37 cellular contexts compared by ENCODE assay signal in genomic region chr20:1600736-1601135, GRCh38. TPM values are rescaled to one million over a fixed set of nuclear protein-coding genes. Genes with fewer than 3 reads are reported as not detected.
"Had no signal": no experiment of that assay in that cellular context is flagged by ENCODE, and none has a peak within 500 bp of the region (broad histone marks: within the 10 kb centered on the region; RNA-seq: fewer than 3 reads in every experiment).

No MANE protein-coding gene starts in this region.

- ATAC-seq: activated CD8-positive, alpha-beta T cell treated with anti-CD3 and anti-CD28 coated beads for 36 hours; activated naive CD8-positive, alpha-beta T cell treated with anti-CD3 and anti-CD28 coated beads, Interleukin-2, amount 50 U/mL, for 24 hours; activated T-cell treated with anti-CD3 and anti-CD28 coated beads, Interleukin-2, amount 50 U/mL, for 4 hours; activated T-cell treated with anti-CD3 and anti-CD28 coated beads, Interleukin-2, amount 50 U/mL, for 72 hours had no signal

- H3K27me3 ChIP-seq: ascending aorta had no signal

- H3K9me3 Mint-ChIP-seq: activated B cell treated with CpG ODN at 0.5 μM for 24 hours; activated CD4-positive, alpha-beta memory T cell treated with anti-CD3 and anti-CD28 coated beads for 36 hours; activated CD4-positive, alpha-beta T cell treated with anti-CD3 and anti-CD28 coated beads, Interleukin-2, amount 10 ng/mL, durations not matched to agents 24 days and 14 days; activated CD8-positive, alpha-beta T cell treated with anti-CD3 and anti-CD28 coated beads for 36 hours; activated naive CD4-positive, alpha-beta T cell treated with anti-CD3 and anti-CD28 coated beads, Interleukin-2, amount 10 ng/mL, durations not matched to agents 7 days and 5 days; activated naive CD4-positive, alpha-beta T cell treated with anti-CD3 and anti-CD28 coated beads, Interleukin-2, amount 50 U/mL, for 24 hours; activated naive CD8-positive, alpha-beta T cell treated with anti-CD3 and anti-CD28 coated beads, Interleukin-2, amount 10 ng/mL, durations not matched to agents 7 days and 5 days; activated naive CD8-positive, alpha-beta T cell treated with anti-CD3 and anti-CD28 coated beads, Interleukin-2, amount 50 U/mL, for 24 hours; activated T-cell treated with anti-CD3 and anti-CD28 coated beads, Interleukin-2, amount 50 U/mL, for 4 hours; activated T-cell treated with anti-CD3 and anti-CD28 coated beads, Interleukin-2, amount 50 U/mL, for 72 hours; activated T-helper 1 cell treated with anti-CD3 and anti-CD28 coated beads, Interleukin-12 subunit alpha, Interleukin-12 subunit beta, Interleukin-2, Interleukin-4 antibody, amounts not matched to agents 30 ng/mL and 10 ng/mL and 1 ng/mL, durations not matched to agents 14 hours and 24 hours and 36 hours; activated T-helper 2 cell treated with anti-CD3 and anti-CD28 coated beads, Interferon-gamma antibody, Interleukin-2, Interleukin-4, amounts not matched to agents 10 μg/mL and 5 μg/mL and 100 μg/mL, durations not matched to agents 14 hours and 24 hours and 36 hours; brain; T-helper 1 cell treated with Interleukin-12 subunit alpha and Interleukin-12 subunit beta and Interleukin-4 antibody, amounts not matched to agents 30 μg/mL and 1 μg/mL, for 36 hours; T-helper 2 cell treated with Interferon-gamma antibody and Interleukin-4, amounts not matched to agents 5 μg/mL and 100 μg/mL, for 36 hours had no signal

- H3K27me3 Mint-ChIP-seq: activated B cell treated with CpG ODN at 0.5 μM for 24 hours; activated CD4-positive, alpha-beta memory T cell treated with anti-CD3 and anti-CD28 coated beads for 36 hours; activated CD4-positive, alpha-beta T cell treated with anti-CD3 and anti-CD28 coated beads, Interleukin-2, amount 10 ng/mL, durations not matched to agents 24 days and 14 days; activated CD8-positive, alpha-beta T cell treated with anti-CD3 and anti-CD28 coated beads for 36 hours; activated naive CD4-positive, alpha-beta T cell treated with anti-CD3 and anti-CD28 coated beads, Interleukin-2, amount 10 ng/mL, durations not matched to agents 7 days and 5 days; activated naive CD4-positive, alpha-beta T cell treated with anti-CD3 and anti-CD28 coated beads, Interleukin-2, amount 50 U/mL, for 24 hours; activated naive CD8-positive, alpha-beta T cell; activated naive CD8-positive, alpha-beta T cell treated with anti-CD3 and anti-CD28 coated beads, Interleukin-2, amount 10 ng/mL, durations not matched to agents 7 days and 5 days; activated naive CD8-positive, alpha-beta T cell treated with anti-CD3 and anti-CD28 coated beads, Interleukin-2, amount 50 U/mL, for 24 hours; brain had no signal

- H3K36me3 ChIP-seq: ascending aorta had no signal

- H3K36me3 Mint-ChIP-seq: activated CD4-positive, alpha-beta memory T cell treated with anti-CD3 and anti-CD28 coated beads for 36 hours; activated naive CD4-positive, alpha-beta T cell treated with anti-CD3 and anti-CD28 coated beads, Interleukin-2, amount 50 U/mL, for 24 hours; activated naive CD8-positive, alpha-beta T cell; brain had no signal

- H3K4me3 ChIP-seq: ascending aorta had no signal

- H3K4me1 Mint-ChIP-seq: activated B cell treated with CpG ODN at 0.5 μM for 24 hours; activated CD4-positive, alpha-beta T cell treated with anti-CD3 and anti-CD28 coated beads, Interleukin-2, amount 10 ng/mL, durations not matched to agents 24 days and 14 days; activated naive CD4-positive, alpha-beta T cell treated with anti-CD3 and anti-CD28 coated beads, Interleukin-2, amount 10 ng/mL, durations not matched to agents 7 days and 5 days; activated naive CD4-positive, alpha-beta T cell treated with anti-CD3 and anti-CD28 coated beads, Interleukin-2, amount 50 U/mL, for 24 hours; activated naive CD8-positive, alpha-beta T cell treated with anti-CD3 and anti-CD28 coated beads, Interleukin-2, amount 50 U/mL, for 24 hours; brain had no signal

- FAIRE-seq: TTC549 had no signal

- H3K27ac Mint-ChIP-seq: activated B cell treated with CpG ODN at 0.5 μM for 24 hours; activated CD4-positive, alpha-beta memory T cell treated with anti-CD3 and anti-CD28 coated beads for 36 hours; activated CD4-positive, alpha-beta T cell treated with anti-CD3 and anti-CD28 coated beads, Interleukin-2, amount 10 ng/mL, durations not matched to agents 24 days and 14 days; activated CD8-positive, alpha-beta T cell treated with anti-CD3 and anti-CD28 coated beads for 36 hours; activated naive CD4-positive, alpha-beta T cell treated with anti-CD3 and anti-CD28 coated beads, Interleukin-2, amount 10 ng/mL, durations not matched to agents 7 days and 5 days; activated naive CD4-positive, alpha-beta T cell treated with anti-CD3 and anti-CD28 coated beads, Interleukin-2, amount 50 U/mL, for 24 hours; activated naive CD8-positive, alpha-beta T cell; activated naive CD8-positive, alpha-beta T cell treated with anti-CD3 and anti-CD28 coated beads, Interleukin-2, amount 10 ng/mL, durations not matched to agents 7 days and 5 days; activated naive CD8-positive, alpha-beta T cell treated with anti-CD3 and anti-CD28 coated beads, Interleukin-2, amount 50 U/mL, for 24 hours; activated T-cell treated with anti-CD3 and anti-CD28 coated beads, Interleukin-2, amount 50 U/mL, for 72 hours; activated T-helper 1 cell treated with anti-CD3 and anti-CD28 coated beads, Interleukin-12 subunit alpha, Interleukin-12 subunit beta, Interleukin-2, Interleukin-4 antibody, amounts not matched to agents 30 ng/mL and 10 ng/mL and 1 ng/mL, durations not matched to agents 14 hours and 24 hours and 36 hours; activated T-helper 2 cell treated with anti-CD3 and anti-CD28 coated beads, Interferon-gamma antibody, Interleukin-2, Interleukin-4, amounts not matched to agents 10 μg/mL and 5 μg/mL and 100 μg/mL, durations not matched to agents 14 hours and 24 hours and 36 hours; brain; T-helper 1 cell treated with Interleukin-12 subunit alpha and Interleukin-12 subunit beta and Interleukin-4 antibody, amounts not matched to agents 30 μg/mL and 1 μg/mL, for 36 hours; T-helper 2 cell treated with Interferon-gamma antibody and Interleukin-4, amounts not matched to agents 5 μg/mL and 100 μg/mL, for 36 hours had no signal

- DNase-seq: activated B cell treated with CpG ODN at 0.5 μM for 24 hours; activated CD4-positive, alpha-beta memory T cell treated with anti-CD3 and anti-CD28 coated beads for 36 hours; activated CD4-positive, alpha-beta T cell treated with anti-CD3 and anti-CD28 coated beads for 4 hours; activated CD4-positive, alpha-beta T cell treated with anti-CD3 and anti-CD28 coated beads, Interleukin-2, amount 10 ng/mL, durations not matched to agents 24 days and 14 days; activated CD4-positive, alpha-beta T cell treated with anti-CD3 and anti-CD28 coated beads, Interleukin-2, amount 50 U/mL, for 1 hour; activated CD4-positive, alpha-beta T cell treated with anti-CD3 and anti-CD28 coated beads, Interleukin-2, amount 50 U/mL, for 4 hours; activated CD4-positive, CD25-positive, alpha-beta regulatory T cell treated with anti-CD3 and anti-CD28 coated beads, Interleukin-2, amount 50 U/mL, for 72 hours; activated CD8-positive, alpha-beta memory T cell treated with anti-CD3 and anti-CD28 coated beads, Interleukin-2, amount 50 U/mL, for 4 hours; activated CD8-positive, alpha-beta T cell treated with anti-CD3 and anti-CD28 coated beads for 36 hours; activated effector memory CD4-positive, alpha-beta T cell treated with Interleukin-2 at 50 U/mL for 16 hours; activated gamma-delta T cell; activated naive CD4-positive, alpha-beta T cell treated with anti-CD3 and anti-CD28 coated beads, Interleukin-2, amount 10 ng/mL, durations not matched to agents 7 days and 5 days; activated naive CD4-positive, alpha-beta T cell treated with Interleukin-2 at 50 U/mL for 16 hours; activated naive CD8-positive, alpha-beta T cell treated with anti-CD3 and anti-CD28 coated beads, Interleukin-2, amount 10 ng/mL, durations not matched to agents 7 days and 5 days; activated naive CD8-positive, alpha-beta T cell treated with anti-CD3 and anti-CD28 coated beads, Interleukin-2, amount 50 U/mL, for 24 hours; activated T-cell treated with anti-CD3 and anti-CD28 coated beads for 4 hours; activated T-cell treated with anti-CD3 and anti-CD28 coated beads, Interleukin-2, amount 50 U/mL, for 1 hour; activated T-cell treated with anti-CD3 and anti-CD28 coated beads, Interleukin-2, amount 50 U/mL, for 4 hours; activated T-cell treated with anti-CD3 and anti-CD28 coated beads, Interleukin-2, amount 50 U/mL, for 72 hours; amygdala; anterior cingulate cortex; central memory CD4-positive, alpha-beta T cell; T-helper 1 cell; T-helper 2 cell; T-helper 9 cell had no signal

- H3K4me3 Mint-ChIP-seq: activated B cell treated with CpG ODN at 0.5 μM for 24 hours; activated CD4-positive, alpha-beta memory T cell treated with anti-CD3 and anti-CD28 coated beads for 36 hours; activated CD4-positive, alpha-beta T cell treated with anti-CD3 and anti-CD28 coated beads, Interleukin-2, amount 10 ng/mL, durations not matched to agents 24 days and 14 days; activated CD8-positive, alpha-beta T cell treated with anti-CD3 and anti-CD28 coated beads for 36 hours; activated naive CD4-positive, alpha-beta T cell treated with anti-CD3 and anti-CD28 coated beads, Interleukin-2, amount 10 ng/mL, durations not matched to agents 7 days and 5 days; activated naive CD4-positive, alpha-beta T cell treated with anti-CD3 and anti-CD28 coated beads, Interleukin-2, amount 50 U/mL, for 24 hours; activated naive CD8-positive, alpha-beta T cell; activated naive CD8-positive, alpha-beta T cell treated with anti-CD3 and anti-CD28 coated beads, Interleukin-2, amount 10 ng/mL, durations not matched to agents 7 days and 5 days; activated naive CD8-positive, alpha-beta T cell treated with anti-CD3 and anti-CD28 coated beads, Interleukin-2, amount 50 U/mL, for 24 hours; activated T-cell treated with anti-CD3 and anti-CD28 coated beads, Interleukin-2, amount 50 U/mL, for 4 hours; activated T-cell treated with anti-CD3 and anti-CD28 coated beads, Interleukin-2, amount 50 U/mL, for 72 hours; activated T-helper 1 cell treated with anti-CD3 and anti-CD28 coated beads, Interleukin-12 subunit alpha, Interleukin-12 subunit beta, Interleukin-2, Interleukin-4 antibody, amounts not matched to agents 30 ng/mL and 10 ng/mL and 1 ng/mL, durations not matched to agents 14 hours and 24 hours and 36 hours; brain; T-helper 1 cell treated with Interleukin-12 subunit alpha and Interleukin-12 subunit beta and Interleukin-4 antibody, amounts not matched to agents 30 μg/mL and 1 μg/mL, for 36 hours; T-helper 2 cell treated with Interferon-gamma antibody and Interleukin-4, amounts not matched to agents 5 μg/mL and 100 μg/mL, for 36 hours had no signal

RNA-seq across cellular contexts. Expression of gene SIRPD, which starts 43.2 kb away (rescaled TPM):
- total RNA-seq: activated B cell treated with CpG ODN at 0.5 μM for 24 hours; activated CD4-positive, alpha-beta memory T cell treated with anti-CD3 and anti-CD28 coated beads for 36 hours; activated CD4-positive, alpha-beta T cell treated with anti-CD3 and anti-CD28 coated beads, Interleukin-2, amount 10 ng/mL, durations not matched to agents 24 days and 14 days; activated CD8-positive, alpha-beta memory T cell treated with anti-CD3 and anti-CD28 coated beads for 36 hours; activated CD8-positive, alpha-beta T cell treated with anti-CD3 and anti-CD28 coated beads for 36 hours; activated T-cell treated with anti-CD3 and anti-CD28 coated beads, Interleukin-2, amount 50 U/mL, for 4 hours; activated T-cell treated with anti-CD3 and anti-CD28 coated beads, Interleukin-2, amount 50 U/mL, for 72 hours; activated T-helper 1 cell treated with anti-CD3 and anti-CD28 coated beads, Interleukin-12 subunit alpha, Interleukin-12 subunit beta, Interleukin-2, Interleukin-4 antibody, amounts not matched to agents 30 ng/mL and 10 ng/mL and 1 ng/mL, durations not matched to agents 14 hours and 24 hours and 36 hours; ascending aorta; cardiac septum; chondrocyte had no signal

RNA-seq across cellular contexts. Expression of gene SIRPG, which starts 56.8 kb away (rescaled TPM):
- total RNA-seq: activated B cell treated with CpG ODN at 0.5 μM for 24 hours, ascending aorta, cardiac septum, chondrocyte had no signal
